30 cellular contexts compared by ENCODE assay signal in genomic region chr4:92189146-92189545, GRCh38.
"Had no signal": no experiment of that assay in that cellular context is flagged by ENCODE, and none has a peak within 500 bp of the region (broad histone marks: within the 10 kb centered on the region; RNA-seq: fewer than 3 reads in every experiment).

No MANE protein-coding gene starts in this region.

- ATAC-seq: activated naive CD4-positive, alpha-beta T cell treated with anti-CD3 and anti-CD28 coated beads, Interleukin-2, amount 50 U/mL, for 72 hours; activated T-cell treated with anti-CD3 and anti-CD28 coated beads, Interleukin-2, amount 50 U/mL, for 72 hours; esophagus mucosa; gastrocnemius medialis; heart left ventricle; T-helper 17 cell had no signal

- H3K4me1 Mint-ChIP-seq: activated CD4-positive, alpha-beta memory T cell treated with anti-CD3 and anti-CD28 coated beads, Interleukin-2, amount 10 ng/mL, durations not matched to agents 7 days and 5 days; activated CD4-positive, alpha-beta T cell treated with anti-CD3 and anti-CD28 coated beads, Interleukin-2, amount 10 ng/mL, durations not matched to agents 7 days and 5 days; activated naive CD4-positive, alpha-beta T cell treated with anti-CD3 and anti-CD28 coated beads, Interleukin-2, amount 10 ng/mL, durations not matched to agents 7 days and 5 days; activated naive CD8-positive, alpha-beta T cell treated with anti-CD3 and anti-CD28 coated beads, Interleukin-2, amount 10 ng/mL, durations not matched to agents 7 days and 5 days; T-helper 17 cell had no signal

- H3K9me3 Mint-ChIP-seq: activated CD4-positive, alpha-beta memory T cell treated with anti-CD3 and anti-CD28 coated beads, Interleukin-2, amount 10 ng/mL, durations not matched to agents 7 days and 5 days; activated naive CD4-positive, alpha-beta T cell treated with anti-CD3 and anti-CD28 coated beads, Interleukin-2, amount 10 ng/mL, durations not matched to agents 7 days and 5 days had no signal

- DNase-seq: activated CD4-positive, alpha-beta memory T cell treated with anti-CD3 and anti-CD28 coated beads, Interleukin-2, amount 10 ng/mL, durations not matched to agents 7 days and 5 days; activated CD4-positive, alpha-beta T cell treated with anti-CD3 and anti-CD28 coated beads for 1 hour; activated CD4-positive, alpha-beta T cell treated with anti-CD3 and anti-CD28 coated beads for 4 hours; activated CD4-positive, alpha-beta T cell treated with anti-CD3 and anti-CD28 coated beads, Interleukin-2, amount 10 ng/mL, durations not matched to agents 7 days and 5 days; activated CD4-positive, alpha-beta T cell treated with anti-CD3 and anti-CD28 coated beads, Interleukin-2, amount 50 U/mL, for 4 hours; activated CD8-positive, alpha-beta memory T cell treated with anti-CD3 and anti-CD28 coated beads, Interleukin-2, amount 50 U/mL, for 48 hours; activated gamma-delta T cell; activated naive CD4-positive, alpha-beta T cell; activated naive CD4-positive, alpha-beta T cell treated with anti-CD3 and anti-CD28 coated beads, Interleukin-2, amount 10 ng/mL, durations not matched to agents 7 days and 5 days; activated naive CD8-positive, alpha-beta T cell treated with anti-CD3 and anti-CD28 coated beads, Interleukin-2, amount 10 ng/mL, durations not matched to agents 7 days and 5 days; activated T-cell treated with anti-CD3 and anti-CD28 coated beads for 4 hours; activated T-cell treated with anti-CD3 and anti-CD28 coated beads, Interleukin-2, amount 50 U/mL, for 24 hours; activated T-cell treated with anti-CD3 and anti-CD28 coated beads, Interleukin-2, amount 50 U/mL, for 72 hours; amniotic stem cell; anterior cingulate cortex; brain microvascular endothelial cell; caudate nucleus; cortex of kidney; effector CD8-positive, alpha-beta T cell; foreskin fibroblast; gastrocnemius medialis; glutamatergic neuron; heart left ventricle; hypothalamus; T-helper 1 cell; T-helper 17 cell; T1000 had no signal

- H3K36me3 Mint-ChIP-seq: activated naive CD4-positive, alpha-beta T cell treated with anti-CD3 and anti-CD28 coated beads, Interleukin-2, amount 10 ng/mL, durations not matched to agents 7 days and 5 days; activated naive CD4-positive, alpha-beta T cell treated with anti-CD3 and anti-CD28 coated beads, Interleukin-2, amount 50 U/mL, for 72 hours; activated naive CD8-positive, alpha-beta T cell treated with anti-CD3 and anti-CD28 coated beads, Interleukin-2, amount 10 ng/mL, durations not matched to agents 7 days and 5 days had no signal

- H3K27me3 Mint-ChIP-seq: activated CD4-positive, alpha-beta memory T cell treated with anti-CD3 and anti-CD28 coated beads, Interleukin-2, amount 10 ng/mL, durations not matched to agents 7 days and 5 days; activated CD4-positive, alpha-beta T cell treated with anti-CD3 and anti-CD28 coated beads, Interleukin-2, amount 10 ng/mL, durations not matched to agents 7 days and 5 days; activated naive CD4-positive, alpha-beta T cell treated with anti-CD3 and anti-CD28 coated beads, Interleukin-2, amount 10 ng/mL, durations not matched to agents 7 days and 5 days; activated naive CD8-positive, alpha-beta T cell treated with anti-CD3 and anti-CD28 coated beads, Interleukin-2, amount 10 ng/mL, durations not matched to agents 7 days and 5 days; activated T-cell treated with anti-CD3 and anti-CD28 coated beads, Interleukin-2, amount 50 U/mL, for 24 hours; T-helper 17 cell had no signal

- H3K27ac Mint-ChIP-seq: activated CD4-positive, alpha-beta memory T cell treated with anti-CD3 and anti-CD28 coated beads, Interleukin-2, amount 10 ng/mL, durations not matched to agents 7 days and 5 days; activated CD4-positive, alpha-beta T cell treated with anti-CD3 and anti-CD28 coated beads, Interleukin-2, amount 10 ng/mL, durations not matched to agents 7 days and 5 days; activated naive CD4-positive, alpha-beta T cell treated with anti-CD3 and anti-CD28 coated beads, Interleukin-2, amount 10 ng/mL, durations not matched to agents 7 days and 5 days; activated naive CD4-positive, alpha-beta T cell treated with anti-CD3 and anti-CD28 coated beads, Interleukin-2, amount 50 U/mL, for 72 hours; activated naive CD8-positive, alpha-beta T cell treated with anti-CD3 and anti-CD28 coated beads, Interleukin-2, amount 10 ng/mL, durations not matched to agents 7 days and 5 days; activated T-cell treated with anti-CD3 and anti-CD28 coated beads, Interleukin-2, amount 50 U/mL, for 24 hours; activated T-cell treated with anti-CD3 and anti-CD28 coated beads, Interleukin-2, amount 50 U/mL, for 72 hours; T-helper 17 cell; T-helper 2 cell treated with Interferon-gamma antibody and Interleukin-4, amounts not matched to agents 5 μg/mL and 100 μg/mL, for 36 hours had no signal

- H3K4me3 Mint-ChIP-seq: activated CD4-positive, alpha-beta memory T cell treated with anti-CD3 and anti-CD28 coated beads, Interleukin-2, amount 10 ng/mL, durations not matched to agents 7 days and 5 days; activated CD4-positive, alpha-beta T cell treated with anti-CD3 and anti-CD28 coated beads, Interleukin-2, amount 10 ng/mL, durations not matched to agents 7 days and 5 days; activated naive CD4-positive, alpha-beta T cell treated with anti-CD3 and anti-CD28 coated beads, Interleukin-2, amount 10 ng/mL, durations not matched to agents 7 days and 5 days; activated naive CD8-positive, alpha-beta T cell treated with anti-CD3 and anti-CD28 coated beads, Interleukin-2, amount 10 ng/mL, durations not matched to agents 7 days and 5 days; activated T-cell treated with anti-CD3 and anti-CD28 coated beads, Interleukin-2, amount 50 U/mL, for 24 hours; activated T-cell treated with anti-CD3 and anti-CD28 coated beads, Interleukin-2, amount 50 U/mL, for 72 hours; T-helper 17 cell; T-helper 2 cell treated with Interferon-gamma antibody and Interleukin-4, amounts not matched to agents 5 μg/mL and 100 μg/mL, for 36 hours had no signal
